ENCODE assay signal across 14 cellular contexts in the genomic region with DNA sequence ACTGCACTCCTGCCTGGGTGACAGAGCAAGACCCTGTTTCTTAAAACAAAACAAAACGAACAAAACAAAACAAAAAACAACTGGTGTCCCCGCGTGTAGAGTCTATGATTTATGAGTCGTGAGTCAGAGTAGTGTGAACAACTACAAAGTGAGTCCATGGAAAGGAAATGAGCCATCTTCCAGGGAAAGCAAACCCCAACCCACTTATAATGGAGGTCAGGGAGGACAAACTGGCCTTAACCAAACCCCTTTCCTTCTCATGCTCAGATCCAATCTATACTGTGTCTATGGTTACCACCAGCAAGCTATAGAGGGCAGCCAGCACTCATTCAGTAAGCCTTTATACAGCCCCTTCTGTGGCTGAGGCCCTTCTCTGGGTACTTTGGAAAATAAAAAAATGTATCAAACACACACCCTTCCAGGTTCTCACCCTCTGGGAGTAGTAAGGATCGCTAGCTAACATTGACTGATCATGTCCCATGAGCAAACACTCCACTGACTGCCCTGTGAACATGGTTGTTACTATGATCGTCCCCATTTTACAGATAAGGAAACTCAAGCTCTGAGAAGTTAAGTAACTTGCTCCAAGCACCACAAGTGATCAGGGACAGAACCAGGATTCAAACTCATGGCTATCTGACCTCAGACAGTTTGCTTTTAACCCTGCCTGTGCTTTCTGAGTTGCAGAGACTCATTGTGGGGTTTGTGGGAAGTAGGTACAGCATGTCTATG. TPM values are rescaled to one million over a fixed set of nuclear protein-coding genes. Genes with fewer than 3 reads are reported as not detected.
DNase-seq lines count a peak whose midpoint lies in the region; ATAC-seq, FAIRE-seq and TF ChIP-seq lines count a peak whose summit lies in the region.
"Had no signal": no experiment of that assay in that cellular context is flagged by ENCODE, and none has a peak within 500 bp of the region (broad histone marks: within the 10 kb centered on the region; RNA-seq: fewer than 3 reads in every experiment).

No MANE protein-coding gene starts in this region.

- DNase-seq in activated CD4-positive, alpha-beta T cell treated with anti-CD3 and anti-CD28 coated beads for 36 hours, result no peak
- DNase-seq in activated CD4-positive, alpha-beta T cell treated with anti-CD3 and anti-CD28 coated beads, Interleukin-2, amount 50 U/mL, for 1 hour, result no peak
- DNase-seq in astrocyte (ENCODE audit: low read depth) (peak; percentile 81), iris pigment epithelial cell (ENCODE audit: low read depth) (peak; percentile 75), T-cell (no peak), left ventricle myocardium inferior (no peak)
- no peak for DNase-seq in effector memory CD8-positive, alpha-beta T cell
- DNase-seq: 8988T; activated T-cell treated with anti-CD3 and anti-CD28 coated beads, Interleukin-2, amount 50 U/mL, for 4 hours; NCI-H1417 treated with DMSO at 0.1 percent for 48 hours had no signal

- no peak overlapping the region for H3K27ac Mint-ChIP-seq in activated CD4-positive, alpha-beta T cell treated with anti-CD3 and anti-CD28 coated beads for 36 hours
- H3K27ac Mint-ChIP-seq in astrocyte (ENCODE audit: unreplicated experiment) (no peak overlapping the region), T-cell (no peak overlapping the region)
- H3K27ac Mint-ChIP-seq in effector memory CD8-positive, alpha-beta T cell, result no peak overlapping the region
- H3K27ac Mint-ChIP-seq: stimulated activated naive CD8-positive, alpha-beta T cell treated with anti-CD3 and anti-CD28 coated beads, Interleukin-15, Interleukin-2, amounts not matched to agents 100 ng/mL and 50 ng/mL, for 24 hours had no signal

- intact Hi-C loops in activated CD4-positive, alpha-beta T cell treated with anti-CD3 and anti-CD28 coated beads for 36 hours (cut with DNase I, micrococcal nuclease), result no loop called here
- intact Hi-C loops in left ventricle myocardium inferior (cut with micrococcal nuclease), result no loop called here

- no peak overlapping the region for H2AFZ ChIP-seq in astrocyte (ENCODE audit: low read depth, low read length)

- H3K36me3 ChIP-seq in astrocyte (ENCODE audit: insufficient read depth, low read length), result no peaks in the 10 kb centered on the region
- H3K36me3 ChIP-seq in left ventricle myocardium inferior, result no peaks in the 10 kb centered on the region

- H3K4me3 ChIP-seq in astrocyte (ENCODE audit: insufficient read depth, low read depth, low read length), result no peak overlapping the region
- no peak overlapping the region for H3K4me3 ChIP-seq in left ventricle myocardium inferior
- H3K4me3 ChIP-seq: coronary artery had no signal

- H3K9ac ChIP-seq in astrocyte (ENCODE audit: low read length), result no peak overlapping the region

- FAIRE-seq in astrocyte (lab: Jason Lieb, UNC), result no peak

- no peaks in the 10 kb centered on the region for H3K79me2 ChIP-seq in astrocyte (ENCODE audit: insufficient read depth, low read length)

- H4K20me1 ChIP-seq in astrocyte (ENCODE audit: insufficient read depth, low read length), result no peaks in the 10 kb centered on the region

- POLR2A ChIA-PET in activated CD4-positive, alpha-beta T cell treated with anti-CD3 and anti-CD28 coated beads for 36 hours (lab: Charles Lee), result interaction anchor here (0.6 kb wide), 1 partner anchor 80 kb away, joined by 3 read pairs; no protein-coding TSS in a partner anchor
- POLR2A ChIA-PET in T-cell (lab: Charles Lee), result no interaction called here

- H3K27me3 ChIP-seq in astrocyte (ENCODE audit: insufficient read depth, low read length) (no peaks in the 10 kb centered on the region), left ventricle myocardium inferior (ENCODE audit: low read depth) (peaks cover 25% of the 10 kb centered on the region)

- TF ChIP-seq CTCF in astrocyte (IDR thresholded peaks at IDR 0.05; ENCODE audit: insufficient read depth, low read depth, low read length), result no peak
- no peak for TF ChIP-seq CTCF in left ventricle myocardium inferior (IDR thresholded peaks at IDR 0.05; ENCODE audit: borderline replicate concordance)

- no peak overlapping the region for H3K4me3 Mint-ChIP-seq in activated CD4-positive, alpha-beta T cell treated with anti-CD3 and anti-CD28 coated beads for 36 hours
- H3K4me3 Mint-ChIP-seq in astrocyte (ENCODE audit: unreplicated experiment), result no peak overlapping the region
- no peak overlapping the region for H3K4me3 Mint-ChIP-seq in T-cell
- no peak overlapping the region for H3K4me3 Mint-ChIP-seq in effector memory CD8-positive, alpha-beta T cell
- H3K4me3 Mint-ChIP-seq: activated T-cell treated with anti-CD3 and anti-CD28 coated beads, Interleukin-2, amount 50 U/mL, for 4 hours; neural crest cell; stimulated activated naive CD8-positive, alpha-beta T cell treated with anti-CD3 and anti-CD28 coated beads, Interleukin-15, Interleukin-2, amounts not matched to agents 100 ng/mL and 50 ng/mL, for 24 hours had no signal

- H3K4me1 ChIP-seq in astrocyte (ENCODE audit: insufficient read depth, low read length) (peaks cover 13% of the 10 kb centered on the region), left ventricle myocardium inferior (no peaks in the 10 kb centered on the region)

- H3K4me1 Mint-ChIP-seq in activated CD4-positive, alpha-beta T cell treated with anti-CD3 and anti-CD28 coated beads for 36 hours, result no peaks in the 10 kb centered on the region
- H3K4me1 Mint-ChIP-seq in astrocyte (ENCODE audit: low read depth, unreplicated experiment), result peaks cover 5% of the 10 kb centered on the region
- H3K4me1 Mint-ChIP-seq in T-cell, result no peaks in the 10 kb centered on the region
- no peaks in the 10 kb centered on the region for H3K4me1 Mint-ChIP-seq in effector memory CD8-positive, alpha-beta T cell (ENCODE audit: low read depth in 2 of 2)

- CTCF ChIA-PET in activated CD4-positive, alpha-beta T cell treated with anti-CD3 and anti-CD28 coated beads for 36 hours (lab: Charles Lee), result no interaction called here
- CTCF ChIA-PET in T-cell (lab: Charles Lee), result no interaction called here

- peak overlapping the region; percentile 61 for H3K4me2 ChIP-seq in astrocyte (ENCODE audit: low read length)

- H3K9me3 Mint-ChIP-seq in activated CD4-positive, alpha-beta T cell treated with anti-CD3 and anti-CD28 coated beads for 36 hours (ENCODE audit: low read depth), result no peaks in the 10 kb centered on the region
- H3K9me3 Mint-ChIP-seq in astrocyte (ENCODE audit: unreplicated experiment) (no peaks in the 10 kb centered on the region), T-cell (no peaks in the 10 kb centered on the region)
- H3K9me3 Mint-ChIP-seq in effector memory CD8-positive, alpha-beta T cell, result no peaks in the 10 kb centered on the region
- H3K9me3 Mint-ChIP-seq: activated T-cell treated with anti-CD3 and anti-CD28 coated beads, Interleukin-2, amount 50 U/mL, for 4 hours; neural crest cell; stimulated activated naive CD8-positive, alpha-beta T cell treated with anti-CD3 and anti-CD28 coated beads, Interleukin-15, Interleukin-2, amounts not matched to agents 100 ng/mL and 50 ng/mL, for 24 hours had no signal

- peak; percentile 30 for ATAC-seq in activated CD4-positive, alpha-beta T cell treated with anti-CD3 and anti-CD28 coated beads for 36 hours
- no peak for ATAC-seq in T-cell (replicated peaks in 1 of 4)
- no peak for ATAC-seq in effector memory CD8-positive, alpha-beta T cell (replicated peaks)
- ATAC-seq in GM18520 (IDR thresholded peaks at IDR 0.05; ENCODE audit: unreplicated experiment), result no peak
- ATAC-seq: activated T-cell treated with anti-CD3 and anti-CD28 coated beads, Interleukin-2, amount 50 U/mL, for 4 hours had no signal

- no peaks in the 10 kb centered on the region for H3K36me3 Mint-ChIP-seq in activated CD4-positive, alpha-beta T cell treated with anti-CD3 and anti-CD28 coated beads for 36 hours (ENCODE audit: low read depth)
- H3K36me3 Mint-ChIP-seq in astrocyte (ENCODE audit: low read depth, unreplicated experiment), result no peaks in the 10 kb centered on the region
- H3K36me3 Mint-ChIP-seq in T-cell, result no peaks in the 10 kb centered on the region
- H3K36me3 Mint-ChIP-seq in effector memory CD8-positive, alpha-beta T cell (ENCODE audit: insufficient read depth), result peaks cover 3% of the 10 kb centered on the region

- H3K27ac ChIP-seq in astrocyte (ENCODE audit: low read depth, low read length) (peak overlapping the region; percentile 24), left ventricle myocardium inferior (replicated peaks) (no peak overlapping the region)
- H3K27ac ChIP-seq: coronary artery had no signal

- H3K27me3 Mint-ChIP-seq in activated CD4-positive, alpha-beta T cell treated with anti-CD3 and anti-CD28 coated beads for 36 hours, result peaks cover 3% of the 10 kb centered on the region
- H3K27me3 Mint-ChIP-seq in astrocyte (ENCODE audit: low read depth, unreplicated experiment) (no peaks in the 10 kb centered on the region), T-cell (peaks cover 10% of the 10 kb centered on the region in 2 donors)
- peaks cover 20 to 25% of the 10 kb centered on the region in 2 donors for H3K27me3 Mint-ChIP-seq in effector memory CD8-positive, alpha-beta T cell

- H3K9me3 ChIP-seq in astrocyte (ENCODE audit: insufficient read depth, low read depth, low read length), result no peaks in the 10 kb centered on the region
- no peaks in the 10 kb centered on the region for H3K9me3 ChIP-seq in left ventricle myocardium inferior (replicated peaks)

RNA-seq across cellular contexts. Expression of gene COLEC12, which starts 24.7 kb away (rescaled TPM):
- total RNA-seq in activated CD4-positive, alpha-beta T cell treated with anti-CD3 and anti-CD28 coated beads for 36 hours, result not detected
- total RNA-seq in astrocyte (11.6 and 13.2 TPM in 2 replicates), T-cell (under 1 TPM in 2 of 5 donors, not detected in 3; 0.07 to 0.32 TPM), left ventricle myocardium inferior (7.3 TPM)

RNA-seq across cellular contexts. Expression of gene CETN1, which starts 54.9 kb away (rescaled TPM):
- not detected for total RNA-seq in activated CD4-positive, alpha-beta T cell treated with anti-CD3 and anti-CD28 coated beads for 36 hours
- total RNA-seq in astrocyte (not detected in 2 replicates), T-cell (not detected), left ventricle myocardium inferior (not detected)
- total RNA-seq: activated T-cell treated with anti-CD3 and anti-CD28 coated beads, Interleukin-2, amount 50 U/mL, for 4 hours; neural crest cell had no signal

Comparison
In these comparisons a context has a peak if more than half of its experiments do, and no peak if none do; other contexts are left out.
1. DNase-seq: peak in astrocyte (single experiment) and iris pigment epithelial cell (single experiment); none in activated CD4-positive, alpha-beta T cell treated with anti-CD3 and anti-CD28 coated beads for 36 hours (single experiment), activated CD4-positive, alpha-beta T cell treated with anti-CD3 and anti-CD28 coated beads, Interleukin-2, amount 50 U/mL, for 1 hour (single experiment), T-cell (0 of 34), effector memory CD8-positive, alpha-beta T cell (0 of 3) and left ventricle myocardium inferior (single experiment).